8 cellular contexts compared by ENCODE assay signal in genomic region chr2:205509655-205510054, GRCh38.
"Had no signal": no experiment of that assay in that cellular context is flagged by ENCODE, and none has a peak within 500 bp of the region (broad histone marks: within the 10 kb centered on the region; RNA-seq: fewer than 3 reads in every experiment).

No MANE protein-coding gene starts in this region.

- H3K27ac Mint-ChIP-seq: GM23338 had no signal

- ATAC-seq: GM23338, K562 had no signal

- FAIRE-seq: H1, H54, HTR-8/SVneo, K562 had no signal

- DNase-seq: H9, HCEC 1CT, KG1 had no signal

- H3K4me3 ChIP-seq: GM23338, K562 had no signal

- H3K9me3 Mint-ChIP-seq: GM23338, H9 had no signal

- H3K4me3 Mint-ChIP-seq: GM23338, H9 had no signal
